In genomic region chrX:118824173-118824782, GRCh38 we compare ENCODE assay signal across 10 cellular contexts. TPM values are rescaled to one million over a fixed set of nuclear protein-coding genes. Genes with fewer than 3 reads are reported as not detected.
DNase-seq lines count a peak whose midpoint lies in the region; ATAC-seq and TF ChIP-seq lines count a peak whose summit lies in the region.
"Had no signal": no experiment of that assay in that cellular context is flagged by ENCODE, and none has a peak within 500 bp of the region (broad histone marks: within the 10 kb centered on the region; RNA-seq: fewer than 3 reads in every experiment).

No MANE protein-coding gene starts in this region.

- no peak for TF ChIP-seq POLR2A in upper lobe of left lung (IDR thresholded peaks at IDR 0.05)

- H3K4me1 Mint-ChIP-seq in activated naive CD4-positive, alpha-beta T cell treated with anti-CD3 and anti-CD28 coated beads, Interleukin-2, amount 50 U/mL, for 24 hours = peaks cover 26% of the 10 kb centered on the region
- no peaks in the 10 kb centered on the region for H3K4me1 Mint-ChIP-seq in activated T-helper 1 cell treated with anti-CD3 and anti-CD28 coated beads, Interleukin-12 subunit alpha, Interleukin-12 subunit beta, Interleukin-2, Interleukin-4 antibody, amounts not matched to agents 30 ng/mL and 10 ng/mL and 1 ng/mL, durations not matched to agents 14 hours and 24 hours and 36 hours (ENCODE audit: low read depth)

- peaks cover 4 to 15% (median 10%) of the 10 kb centered on the region in 4 donors for H3K4me1 ChIP-seq in upper lobe of left lung

- peak overlapping the region in 3 of 4 donors; percentile 18 to 36 (median 28) for H3K4me3 ChIP-seq in upper lobe of left lung

- H3K4me3 Mint-ChIP-seq in activated naive CD4-positive, alpha-beta T cell treated with anti-CD3 and anti-CD28 coated beads, Interleukin-2, amount 50 U/mL, for 24 hours = peak overlapping the region; percentile 78
- H3K4me3 Mint-ChIP-seq in activated T-helper 1 cell treated with anti-CD3 and anti-CD28 coated beads, Interleukin-12 subunit alpha, Interleukin-12 subunit beta, Interleukin-2, Interleukin-4 antibody, amounts not matched to agents 30 ng/mL and 10 ng/mL and 1 ng/mL, durations not matched to agents 14 hours and 24 hours and 36 hours = peak overlapping the region; percentile 54

- H3K36me3 ChIP-seq in upper lobe of left lung = no peaks in the 10 kb centered on the region

- ATAC-seq in upper lobe of left lung (ENCODE audit: low FRiP score in 2 of 2) (peak in 1 of 2 donors; percentile 10), GM21423 (IDR thresholded peaks at IDR 0.05; ENCODE audit: unreplicated experiment) (no peak)

- H3K36me3 Mint-ChIP-seq in activated naive CD4-positive, alpha-beta T cell treated with anti-CD3 and anti-CD28 coated beads, Interleukin-2, amount 50 U/mL, for 24 hours = no peaks in the 10 kb centered on the region
- H3K36me3 Mint-ChIP-seq in activated T-helper 1 cell treated with anti-CD3 and anti-CD28 coated beads, Interleukin-12 subunit alpha, Interleukin-12 subunit beta, Interleukin-2, Interleukin-4 antibody, amounts not matched to agents 30 ng/mL and 10 ng/mL and 1 ng/mL, durations not matched to agents 14 hours and 24 hours and 36 hours (ENCODE audit: low read depth) = no peaks in the 10 kb centered on the region

- H3K27me3 ChIP-seq in upper lobe of left lung = peaks cover 0 to 9% (median 0%) of the 10 kb centered on the region in 4 donors

- no peak for TF ChIP-seq EP300 in upper lobe of left lung (IDR thresholded peaks at IDR 0.05)

- no peaks in the 10 kb centered on the region for H3K9me3 ChIP-seq in upper lobe of left lung

- H3K9me3 Mint-ChIP-seq in activated naive CD4-positive, alpha-beta T cell treated with anti-CD3 and anti-CD28 coated beads, Interleukin-2, amount 50 U/mL, for 24 hours = no peaks in the 10 kb centered on the region
- H3K9me3 Mint-ChIP-seq in activated T-helper 1 cell treated with anti-CD3 and anti-CD28 coated beads, Interleukin-12 subunit alpha, Interleukin-12 subunit beta, Interleukin-2, Interleukin-4 antibody, amounts not matched to agents 30 ng/mL and 10 ng/mL and 1 ng/mL, durations not matched to agents 14 hours and 24 hours and 36 hours = no peaks in the 10 kb centered on the region

- intact Hi-C loops in activated T-helper 1 cell treated with anti-CD3 and anti-CD28 coated beads, Interleukin-12 subunit alpha, Interleukin-12 subunit beta, Interleukin-2, Interleukin-4 antibody, amounts not matched to agents 30 ng/mL and 10 ng/mL and 1 ng/mL, durations not matched to agents 14 hours and 24 hours and 36 hours (cut with micrococcal nuclease) = no loop called here

- peaks cover 22% of the 10 kb centered on the region for H3K27me3 Mint-ChIP-seq in activated naive CD4-positive, alpha-beta T cell treated with anti-CD3 and anti-CD28 coated beads, Interleukin-2, amount 50 U/mL, for 24 hours
- peaks cover 39% of the 10 kb centered on the region for H3K27me3 Mint-ChIP-seq in activated T-helper 1 cell treated with anti-CD3 and anti-CD28 coated beads, Interleukin-12 subunit alpha, Interleukin-12 subunit beta, Interleukin-2, Interleukin-4 antibody, amounts not matched to agents 30 ng/mL and 10 ng/mL and 1 ng/mL, durations not matched to agents 14 hours and 24 hours and 36 hours (ENCODE audit: insufficient read depth)

- H3K27ac Mint-ChIP-seq in activated naive CD4-positive, alpha-beta T cell treated with anti-CD3 and anti-CD28 coated beads, Interleukin-2, amount 50 U/mL, for 24 hours = no peak overlapping the region
- no peak overlapping the region for H3K27ac Mint-ChIP-seq in activated T-helper 1 cell treated with anti-CD3 and anti-CD28 coated beads, Interleukin-12 subunit alpha, Interleukin-12 subunit beta, Interleukin-2, Interleukin-4 antibody, amounts not matched to agents 30 ng/mL and 10 ng/mL and 1 ng/mL, durations not matched to agents 14 hours and 24 hours and 36 hours

- no peak for TF ChIP-seq CTCF in upper lobe of left lung (IDR thresholded peaks at IDR 0.05)

- DNase-seq in activated naive CD4-positive, alpha-beta T cell (lab: John Stamatoyannopoulos, UW) = no peak
- no peak for DNase-seq in activated T-helper 1 cell treated with anti-CD3 and anti-CD28 coated beads, Interleukin-12 subunit alpha, Interleukin-12 subunit beta, Interleukin-2, Interleukin-4 antibody, amounts not matched to agents 30 ng/mL and 10 ng/mL and 1 ng/mL, durations not matched to agents 14 hours and 24 hours and 36 hours (ENCODE audit: low spot score)
- DNase-seq in left kidney (ENCODE audit: low read depth, low spot score) (peak; percentile 63), upper lobe of left lung (no peak), NOMO-1 (lab: John Stamatoyannopoulos, UW; ENCODE audit: unreplicated experiment in 2 of 2) (no peak)
- DNase-seq in central memory CD4-positive, alpha-beta T cell = no peak
- DNase-seq: DND-41 had no signal

- WGBS in upper lobe of left lung, 2 donors = 20 to 40% methylated on average over 12 to 24 of the region's 24 CpGs

- H3K27ac ChIP-seq in upper lobe of left lung = no peak overlapping the region
- H3K27ac ChIP-seq: epithelial cell of prostate had no signal

RNA-seq across cellular contexts. Expression of gene ZCCHC12, which starts 0.7 kb away (rescaled TPM):
- 0.10 TPM in 1 of 2 replicates, not detected in the other for total RNA-seq in activated T-helper 1 cell treated with anti-CD3 and anti-CD28 coated beads, Interleukin-12 subunit alpha, Interleukin-12 subunit beta, Interleukin-2, Interleukin-4 antibody, amounts not matched to agents 30 ng/mL and 10 ng/mL and 1 ng/mL, durations not matched to agents 14 hours and 24 hours and 36 hours
- total RNA-seq in upper lobe of left lung = 1 to 10 TPM in 2 of 6 donors, under 1 TPM in 1, not detected in 3; 0.46 to 3.6 (median 1.1) TPM
